27 cellular contexts compared by ENCODE assay signal in the genomic region with DNA sequence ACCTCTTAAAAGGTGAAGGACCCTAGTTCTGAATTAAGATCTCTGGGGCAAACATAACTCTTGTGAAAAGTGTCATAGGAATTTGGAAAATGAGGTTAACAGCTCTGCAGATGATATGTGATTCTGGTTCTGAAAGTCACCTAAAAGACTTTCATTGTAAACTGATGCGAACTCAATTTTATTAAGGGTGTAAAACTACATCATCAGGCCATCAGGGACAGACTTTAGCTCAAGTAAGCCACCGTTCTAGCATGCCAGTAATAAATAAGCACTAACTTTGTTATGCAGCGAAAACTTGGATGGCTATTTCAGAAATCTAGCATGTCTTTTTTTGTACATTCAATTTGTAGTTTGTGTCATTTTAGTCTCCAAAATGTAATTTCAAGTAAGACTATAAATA.
"Had no signal": no experiment of that assay in that cellular context is flagged by ENCODE, and none has a peak within 500 bp of the region (broad histone marks: within the 10 kb centered on the region; RNA-seq: fewer than 3 reads in every experiment).

No MANE protein-coding gene starts in this region.

- H3K27me3 ChIP-seq: esophagus muscularis mucosa, heart right ventricle, neural progenitor cell, tibial nerve, upper lobe of left lung, uterus had no signal

- H3K36me3 ChIP-seq: esophagus muscularis mucosa, neural progenitor cell, thoracic aorta, upper lobe of left lung, uterus had no signal

- H3K4me2 ChIP-seq: neural progenitor cell, smooth muscle cell had no signal

- H3K9ac ChIP-seq: neural progenitor cell, parathyroid adenoma had no signal

- H3K4me1 ChIP-seq: neural progenitor cell, parathyroid adenoma, uterus had no signal

- H3K9me3 ChIP-seq: upper lobe of left lung had no signal

- H3K27me3 Mint-ChIP-seq: memory B cell; naive B cell; natural killer cell treated with Interleukin-12 subunit alpha and Interleukin-12 subunit beta and Interleukin-15 and Interleukin-18, amount 100 ng/mL, for 72 hours; progenitor cell of endocrine pancreas; stimulated activated memory B cell treated with anti-CD40 and anti-IgM and Interleukin-4, amounts not matched to agents 10 μg/mL and 1 μg/mL and 100 μg/mL, for 72 hours; stimulated activated naive CD8-positive, alpha-beta T cell treated with anti-CD3 and anti-CD28 coated beads, Interleukin-15, Interleukin-2, amounts not matched to agents 100 ng/mL and 50 ng/mL, for 24 hours had no signal

- H2AFZ ChIP-seq: neural progenitor cell, parathyroid adenoma had no signal

- H3K4me1 Mint-ChIP-seq: neural progenitor cell; stimulated activated memory B cell treated with anti-CD40 and anti-IgM and Interleukin-4, amounts not matched to agents 10 μg/mL and 1 μg/mL and 100 μg/mL, for 72 hours had no signal

- H3K27ac ChIP-seq: esophagus muscularis mucosa, heart right ventricle, neural progenitor cell, parathyroid adenoma, thoracic aorta, tibial nerve, upper lobe of left lung, uterus had no signal

- DNase-seq: cortex of kidney; foreskin melanocyte; glutamatergic neuron; heart right ventricle; hypothalamus; immature natural killer cell; islet precursor cell; naive B cell; stimulated activated CD4-positive, alpha-beta T cell treated with anti-CD3 and anti-CD28 coated beads, Interleukin-12 subunit alpha, Interleukin-12 subunit beta, amount 100 ng/mL, for 4 hours; stimulated activated CD4-positive, alpha-beta T cell treated with anti-CD3 and anti-CD28 coated beads, Interleukin-4, amount 100 ng/mL, for 4 hours; upper lobe of left lung; uterus had no signal

- H3K4me3 Mint-ChIP-seq: immature natural killer cell; memory B cell; mesothelial cell of epicardium; naive B cell; natural killer cell treated with Interleukin-12 subunit alpha and Interleukin-12 subunit beta and Interleukin-15 and Interleukin-18, amount 100 ng/mL, for 72 hours; neural progenitor cell; stimulated activated memory B cell treated with anti-CD40 and anti-IgM and Interleukin-4, amounts not matched to agents 10 μg/mL and 1 μg/mL and 100 μg/mL, for 72 hours; stimulated activated naive CD8-positive, alpha-beta T cell treated with anti-CD3 and anti-CD28 coated beads, Interleukin-15, Interleukin-2, amounts not matched to agents 100 ng/mL and 50 ng/mL, for 24 hours had no signal

- H3K9me3 Mint-ChIP-seq: natural killer cell treated with Interleukin-12 subunit alpha and Interleukin-12 subunit beta and Interleukin-15 and Interleukin-18, amount 100 ng/mL, for 72 hours had no signal

- H3K27ac Mint-ChIP-seq: memory B cell; mesothelial cell of epicardium; natural killer cell treated with Interleukin-12 subunit alpha and Interleukin-12 subunit beta and Interleukin-15 and Interleukin-18, amount 100 ng/mL, for 72 hours; neural progenitor cell; progenitor cell of endocrine pancreas; stimulated activated memory B cell treated with anti-CD40 and anti-IgM and Interleukin-4, amounts not matched to agents 10 μg/mL and 1 μg/mL and 100 μg/mL, for 72 hours; stimulated activated naive CD8-positive, alpha-beta T cell treated with anti-CD3 and anti-CD28 coated beads, Interleukin-15, Interleukin-2, amounts not matched to agents 100 ng/mL and 50 ng/mL, for 24 hours had no signal

- H3K4me3 ChIP-seq: esophagus muscularis mucosa, heart right ventricle, lung, mucosa of descending colon, neural progenitor cell, smooth muscle cell, thoracic aorta, tibial nerve, upper lobe of left lung, uterus had no signal

- ATAC-seq: heart right ventricle; natural killer cell treated with Interleukin-12 subunit alpha and Interleukin-12 subunit beta and Interleukin-15 and Interleukin-18, amount 100 ng/mL, for 72 hours; sciatic nerve; stimulated activated memory B cell treated with anti-CD40 and anti-IgM and Interleukin-4, amounts not matched to agents 10 μg/mL and 1 μg/mL and 100 μg/mL, for 72 hours had no signal
